Comparison of ENCODE assay signal across 17 cellular contexts in the genomic region with DNA sequence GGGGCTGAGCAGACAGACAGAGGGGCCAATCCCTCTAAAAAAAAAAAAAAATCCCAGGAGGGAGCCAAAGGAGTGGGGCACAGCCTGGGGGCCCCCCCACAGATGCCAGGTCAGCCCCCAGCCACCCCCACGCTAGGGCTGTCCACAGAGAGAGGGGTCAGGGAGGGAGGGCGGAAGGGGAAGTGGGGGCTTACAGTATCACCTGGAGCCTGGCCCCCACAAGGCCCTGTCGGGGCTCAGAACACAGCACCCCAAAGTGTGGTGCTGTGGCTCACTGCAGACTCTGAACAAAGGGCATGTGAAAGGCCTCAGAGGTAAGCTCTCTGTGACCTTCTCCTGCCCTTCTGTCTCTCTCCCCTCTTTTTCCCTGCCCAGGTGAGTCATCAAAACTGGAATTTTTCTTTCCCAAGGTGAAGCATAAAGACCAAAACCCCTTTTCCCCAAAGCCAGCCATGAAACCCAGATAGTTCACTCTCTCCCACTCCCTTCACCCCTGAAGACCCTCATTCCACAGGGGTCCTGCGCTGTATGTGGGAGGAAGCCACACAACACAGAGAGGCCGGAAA. TPM values are rescaled to one million over a fixed set of nuclear protein-coding genes. Genes with fewer than 3 reads are reported as not detected.
DNase-seq lines count a peak whose midpoint lies in the region; ATAC-seq lines count a peak whose summit lies in the region.
"Had no signal": no experiment of that assay in that cellular context is flagged by ENCODE, and none has a peak within 500 bp of the region (broad histone marks: within the 10 kb centered on the region; RNA-seq: fewer than 3 reads in every experiment).

No MANE protein-coding gene starts in this region.

- H3K27me3 Mint-ChIP-seq in central memory CD8-positive, alpha-beta T cell: no peaks in the 10 kb centered on the region
- peaks cover 0 to 1% (median 0%) of the 10 kb centered on the region in 5 donors for H3K27me3 Mint-ChIP-seq in naive thymus-derived CD8-positive, alpha-beta T cell

- peaks cover 0 to 7% (median 3%) of the 10 kb centered on the region in 5 donors for H3K36me3 ChIP-seq in subcutaneous abdominal adipose tissue (ENCODE audit: control insufficient read depth in 5 of 5, insufficient read depth in 5 of 5, low read length in 5 of 5)

- peaks cover 3% of the 10 kb centered on the region for H3K36me3 Mint-ChIP-seq in central memory CD8-positive, alpha-beta T cell (ENCODE audit: insufficient read depth)
- no peaks in the 10 kb centered on the region for H3K36me3 Mint-ChIP-seq in naive thymus-derived CD8-positive, alpha-beta T cell
- H3K36me3 Mint-ChIP-seq: CD4-positive, alpha-beta memory T cell had no signal

- H3K9me3 ChIP-seq in subcutaneous abdominal adipose tissue (ENCODE audit: control insufficient read depth in 5 of 5, low read length in 5 of 5): no peaks in the 10 kb centered on the region
- H3K9me3 ChIP-seq: SK-N-SH had no signal

- no peak overlapping the region for H3K9ac ChIP-seq in subcutaneous abdominal adipose tissue (ENCODE audit: low read length in 5 of 5)
- H3K9ac ChIP-seq: SK-N-SH had no signal

- POLR2A ChIA-PET in naive thymus-derived CD8-positive, alpha-beta T cell (lab: Charles Lee): interaction anchor here (1.1 to 1.9 kb wide), 2 partner anchors 9 to 12 kb away, joined by 3 to 8 read pairs; no protein-coding TSS in a partner anchor

- H3K27ac ChIP-seq in subcutaneous abdominal adipose tissue (ENCODE audit: low read depth, low read length): peak overlapping the region; percentile 82
- H3K27ac ChIP-seq: 22Rv1 had no signal

- peak overlapping the region; percentile 35 for H3K27ac Mint-ChIP-seq in central memory CD8-positive, alpha-beta T cell (ENCODE audit: low read depth)
- peak overlapping the region in 6 of 10 donors; percentile 20 to 91 (median 68) for H3K27ac Mint-ChIP-seq in naive thymus-derived CD8-positive, alpha-beta T cell
- H3K27ac Mint-ChIP-seq: CD4-positive, alpha-beta memory T cell had no signal

- H3K4me1 Mint-ChIP-seq in central memory CD8-positive, alpha-beta T cell: peaks cover 7% of the 10 kb centered on the region
- H3K4me1 Mint-ChIP-seq in naive thymus-derived CD8-positive, alpha-beta T cell: peaks cover 12 to 22% (median 14%) of the 10 kb centered on the region in 4 donors
- H3K4me1 Mint-ChIP-seq: CD4-positive, alpha-beta memory T cell had no signal

- no peaks in the 10 kb centered on the region for H3K27me3 ChIP-seq in subcutaneous abdominal adipose tissue (ENCODE audit: control insufficient read depth in 5 of 5, insufficient read depth in 4 of 5, low read length in 5 of 5)

- DNase-seq in DMS53 (lab: John Stamatoyannopoulos, UW) (peak; percentile 40), DMS53 treated with DMSO at 0.1 percent for 48 hours (lab: John Stamatoyannopoulos, UW; ENCODE audit: unreplicated experiment) (no peak), NCI-H226 (no peak)
- no peak for DNase-seq in central memory CD8-positive, alpha-beta T cell (ENCODE audit: low spot score in 2 of 2)
- peak in 1 of 10 donors; percentile 58 for DNase-seq in naive thymus-derived CD8-positive, alpha-beta T cell
- no peak for DNase-seq in activated CD4-positive, alpha-beta T cell treated with anti-CD3 and anti-CD28 coated beads for 4 hours
- DNase-seq: activated gamma-delta T cell; CD4-positive, alpha-beta memory T cell; effector memory CD4-positive, alpha-beta T cell; Karpas-422; NCI-H1436 treated with DMSO at 0.1 percent for 48 hours; NCI-H446; SK-N-SH had no signal

- H3K4me1 ChIP-seq in subcutaneous abdominal adipose tissue (ENCODE audit: control insufficient read depth in 5 of 5, insufficient read depth in 5 of 5, low read length in 5 of 5): peaks cover 7 to 78% (median 45%) of the 10 kb centered on the region in 5 donors

- H3K4me3 Mint-ChIP-seq in central memory CD8-positive, alpha-beta T cell: no peak overlapping the region
- peak overlapping the region in 4 of 10 donors; percentile 18 to 34 (median 24) for H3K4me3 Mint-ChIP-seq in naive thymus-derived CD8-positive, alpha-beta T cell
- H3K4me3 Mint-ChIP-seq: CD4-positive, alpha-beta memory T cell had no signal

- H3K4me3 ChIP-seq in subcutaneous abdominal adipose tissue (ENCODE audit: low read depth in 1 of 5, low read length in 5 of 5): no peak overlapping the region
- H3K4me3 ChIP-seq: GM12878 had no signal

- no peaks in the 10 kb centered on the region for H3K9me3 Mint-ChIP-seq in central memory CD8-positive, alpha-beta T cell
- H3K9me3 Mint-ChIP-seq in naive thymus-derived CD8-positive, alpha-beta T cell: no peaks in the 10 kb centered on the region
- H3K9me3 Mint-ChIP-seq: CD4-positive, alpha-beta memory T cell had no signal

- no peak for ATAC-seq in central memory CD8-positive, alpha-beta T cell (replicated peaks; ENCODE audit: extremely low read depth, poor library complexity, severe bottlenecking)
- no peak for ATAC-seq in naive thymus-derived CD8-positive, alpha-beta T cell
- ATAC-seq in GM21825 (IDR thresholded peaks at IDR 0.05; ENCODE audit: unreplicated experiment): no peak
- ATAC-seq: GM12878 had no signal

RNA-seq across cellular contexts. Expression of a gene that starts 13.9 kb away (rescaled TPM):
- total RNA-seq in naive thymus-derived CD8-positive, alpha-beta T cell: 100 to 1,000 TPM; 130 to 132 TPM
- 100 to 1,000 TPM; 156 to 189 (median 167) TPM for polyA plus RNA-seq in naive thymus-derived CD8-positive, alpha-beta T cell
